ENCODE assay signal across 14 cellular contexts in genomic region chr2:127052068-127052770, GRCh38. TPM values are rescaled to one million over a fixed set of nuclear protein-coding genes. Genes with fewer than 3 reads are reported as not detected.
A peak's percentile ranks its signal among the peaks of the same experiment; 100 is the strongest.
DNase-seq lines count a peak whose midpoint lies in the region; ATAC-seq, FAIRE-seq and TF ChIP-seq lines count a peak whose summit lies in the region.
"Had no signal": no experiment of that assay in that cellular context is flagged by ENCODE, and none has a peak within 500 bp of the region (broad histone marks: within the 10 kb centered on the region; RNA-seq: fewer than 3 reads in every experiment).

No MANE protein-coding gene starts in this region.

- POLR2A ChIA-PET in HepG2 (lab: Yijun Ruan, JAX), result no interaction called here

- peaks cover 15% of the 10 kb centered on the region for H3K4me1 Mint-ChIP-seq in nephron
- peaks cover 10% of the 10 kb centered on the region for H3K4me1 Mint-ChIP-seq in type B pancreatic cell (ENCODE audit: unreplicated experiment)

- TF ChIP-seq POLR2A in right lobe of liver (IDR thresholded peaks at IDR 0.05) (no peak), HepG2 (IDR thresholded peaks at IDR 0.05; ENCODE audit: insufficient read depth in 1 of 2, low read depth in 2 of 2, low read length in 2 of 2) (no peak)

- peaks cover 0 to 15% (median 6%) of the 10 kb centered on the region in 4 donors for H3K4me1 ChIP-seq in right lobe of liver
- peaks cover 12% of the 10 kb centered on the region for H3K4me1 ChIP-seq in HepG2 (ENCODE audit: insufficient read depth, low read length)

- no peak for TF ChIP-seq RAD21 in HepG2 (CRISPR knock-in tag; IDR thresholded peaks at IDR 0.05)

- H3K27me3 ChIP-seq in right lobe of liver (no peaks in the 10 kb centered on the region), HepG2 (ENCODE audit: control insufficient read depth in 1 of 2, insufficient read depth in 2 of 2, low read length in 2 of 2) (peaks cover 0 to 3% of the 10 kb centered on the region in 2 experiments; a peak in 2 of 5 replicates)

- H3K27ac ChIP-seq in right lobe of liver, result no peak overlapping the region
- no peak overlapping the region for H3K27ac ChIP-seq in HepG2 (ENCODE audit: extremely low read length, insufficient read depth, low read length)
- H3K27ac ChIP-seq in angular gyrus (ENCODE audit: low read depth, low read length), result peak overlapping the region; percentile 73

- H3K27ac Mint-ChIP-seq in nephron, result peak overlapping the region in 2 of 3 experiments; percentile 33 to 66
- peak overlapping the region; percentile 29 for H3K27ac Mint-ChIP-seq in type B pancreatic cell
- H3K27ac Mint-ChIP-seq: mesothelial cell of epicardium had no signal

- FAIRE-seq in HepG2 (lab: Jason Lieb, UNC), result no peak
- no peak for FAIRE-seq in HTR-8/SVneo (lab: Jason Lieb, UNC)
- FAIRE-seq: H1 had no signal

- no peak overlapping the region for H3K4me2 ChIP-seq in HepG2 (ENCODE audit: low read depth, low read length)

- H4K20me1 ChIP-seq in HepG2 (ENCODE audit: insufficient read depth, low read length), result no peaks in the 10 kb centered on the region

- intact Hi-C loops in right lobe of liver (cut with DNase I), result no loop called here
- intact Hi-C loops in HepG2 (cut with micrococcal nuclease; ENCODE audit: unreplicated experiment), result no loop called here

- H3K9me3 Mint-ChIP-seq in nephron (no peaks in the 10 kb centered on the region), type B pancreatic cell (no peaks in the 10 kb centered on the region)
- H3K9me3 Mint-ChIP-seq: mesothelial cell of epicardium, T-cell had no signal

- no peak for ATAC-seq in right lobe of liver
- no peak for ATAC-seq in HepG2
- ATAC-seq in GM21786 (IDR thresholded peaks at IDR 0.05; ENCODE audit: unreplicated experiment), result no peak
- ATAC-seq: T-cell had no signal

- CTCF ChIA-PET in HepG2 (lab: Yijun Ruan, JAX; ENCODE audit: low intra/inter-chr PET ratio, low total read pairs), result no interaction called here

- H3K4me3 Mint-ChIP-seq in nephron, result no peak overlapping the region
- no peak overlapping the region for H3K4me3 Mint-ChIP-seq in type B pancreatic cell
- H3K4me3 Mint-ChIP-seq: mesothelial cell of epicardium, T-cell had no signal

- H3K4me3 ChIP-seq in right lobe of liver, result no peak overlapping the region
- no peak overlapping the region for H3K4me3 ChIP-seq in HepG2 (replicated peaks in 1 of 3; ENCODE audit: insufficient read depth in 1 of 3, low read depth in 2 of 3, low read length in 3 of 3)

- WGBS in right lobe of liver (ENCODE audit: insufficient coverage, low coverage, low lambda C conversion rate, missing lambda C conversion rate), result 77% methylated on average over 5 of the region's 23 CpGs
- WGBS in HepG2 (ENCODE audit: low lambda C conversion rate), result 61% methylated on average over 18 of the region's 23 CpGs

- H3K27me3 Mint-ChIP-seq in nephron (ENCODE audit: low read depth), result no peaks in the 10 kb centered on the region
- H3K27me3 Mint-ChIP-seq in type B pancreatic cell, result no peaks in the 10 kb centered on the region
- H3K27me3 Mint-ChIP-seq: T-cell had no signal

- H3K79me2 ChIP-seq in HepG2 (ENCODE audit: insufficient read depth, low read length), result no peaks in the 10 kb centered on the region

- H3K9ac ChIP-seq in HepG2 (ENCODE audit: insufficient read depth, low read depth, low read length), result no peak overlapping the region

- H3K36me3 ChIP-seq in right lobe of liver, result no peaks in the 10 kb centered on the region
- H3K36me3 ChIP-seq in HepG2 (replicated peaks in 1 of 2; ENCODE audit: control insufficient read depth in 1 of 2, insufficient read depth in 2 of 2, low read length in 2 of 2), result no peaks in the 10 kb centered on the region

- no peak overlapping the region for H2AFZ ChIP-seq in HepG2 (ENCODE audit: low read length)

- DNase-seq in right lobe of liver (peak in 2 of 3 donors; percentile 22 to 48), HepG2 (ENCODE audit: low spot score) (no peak), type B pancreatic cell (ENCODE audit: extremely low spot score, unreplicated experiment) (no peak), SW480 (ENCODE audit: low spot score) (no peak), HTR-8/SVneo (ENCODE audit: insufficient read length, low spot score) (no peak)
- DNase-seq: effector CD8-positive, alpha-beta T cell; IMR-90; stimulated activated naive CD4-positive, alpha-beta T cell treated with Interleukin-2 at 50 U/mL for 16 hours had no signal

- TF ChIP-seq CTCF in right lobe of liver (IDR thresholded peaks at IDR 0.05), result no peak
- no peak for TF ChIP-seq CTCF in HepG2 (CRISPR knock-in tag; IDR thresholded peaks at IDR 0.05)
- TF ChIP-seq CTCF in nephron (IDR thresholded peaks at IDR 0.05; ENCODE audit: unreplicated experiment in 3 of 3), result no peak
- no peak for TF ChIP-seq CTCF in type B pancreatic cell (conservative IDR thresholded peaks at IDR 0.05)

- BruUV-seq in HepG2 (replicated peaks; lab: Mats Ljungman, UMichigan), result no TSS peak

- in situ Hi-C loops in HepG2 (cut with HindIII; ENCODE audit: extremely low pct_ligation_motif_present, low pct_unique_long_range_greater_than_20kb), result no loop called here

- H3K9me3 ChIP-seq in right lobe of liver (no peaks in the 10 kb centered on the region), HepG2 (ENCODE audit: low read length) (no peaks in the 10 kb centered on the region)

- TF ChIP-seq EP300 in HepG2 (IDR thresholded peaks at IDR 0.05; ENCODE audit: low read depth in 2 of 2, low read length in 2 of 2), result no peak
- no peak for TF ChIP-seq EP300 in HepG2 (CRISPR knock-in tag; IDR thresholded peaks at IDR 0.05; ENCODE audit: borderline replicate concordance)

- H3K36me3 Mint-ChIP-seq in nephron (ENCODE audit: low read depth) (peaks cover 7% of the 10 kb centered on the region), type B pancreatic cell (no peaks in the 10 kb centered on the region)

TF ChIP-seq in HepG2, 621 proteins besides CTCF, POLR2A, EP300 and RAD21 (continues in another document):
- TF ChIP-seq KLF13 (CRISPR knock-in tag; IDR thresholded peaks at IDR 0.05) (no peak), ZFP41 (CRISPR knock-in tag; IDR thresholded peaks at IDR 0.05; ENCODE audit: borderline replicate concordance) (no peak), ZFP36L2 (CRISPR knock-in tag; IDR thresholded peaks at IDR 0.05) (no peak), SRSF1 (optimal IDR thresholded peaks at IDR 0.05; ENCODE audit: low read depth, low read length) (no peak), ZNF577 (CRISPR knock-in tag; IDR thresholded peaks at IDR 0.05; ENCODE audit: borderline replicate concordance, low read depth) (no peak), NR2C2 (CRISPR knock-in tag; IDR thresholded peaks at IDR 0.05; ENCODE audit: borderline replicate concordance) (no peak), ZSCAN12 (CRISPR knock-in tag; IDR thresholded peaks at IDR 0.05) (no peak), NR2F2 (IDR thresholded peaks at IDR 0.05; ENCODE audit: borderline replicate concordance, low read depth) (no peak), PCBP2 (optimal IDR thresholded peaks at IDR 0.05; ENCODE audit: low read depth, low read length, poor library complexity, severe bottlenecking) (no peak), ZNF674 (CRISPR knock-in tag; IDR thresholded peaks at IDR 0.05; ENCODE audit: low read depth) (no peak), MZF1 (CRISPR knock-in tag; IDR thresholded peaks at IDR 0.05; ENCODE audit: borderline replicate concordance) (no peak), ZNF501 (CRISPR knock-in tag; IDR thresholded peaks at IDR 0.05) (no peak), ZMAT5 (CRISPR knock-in tag; IDR thresholded peaks at IDR 0.05; ENCODE audit: borderline replicate concordance, low read depth) (no peak)

RNA-seq across cellular contexts. Expression of gene BIN1, which starts 54.7 kb away (rescaled TPM):
- total RNA-seq in right lobe of liver (10 to 100 TPM; 20.4 to 30.8 (median 26.3) TPM), HepG2 (2016; rRNA removed; fragmentation: Illumina TruSeq; extraction: Trizol) (0.93 and 0.98 TPM in 2 replicates), type B pancreatic cell (ENCODE audit: low replicate concordance) (26.3 and 63.4 TPM in 2 replicates)
- 0.61 and 1.1 TPM in 2 replicates for total RNA-seq in HepG2 (2016; cell fraction: cytosol; rRNA removed; fragmentation: Illumina TruSeq; extraction: Trizol; ENCODE audit: low read depth)
- total RNA-seq in HepG2 (2016; cell fraction: insoluble cytoplasmic fraction; rRNA removed; fragmentation: Illumina TruSeq; extraction: Trizol), result 0.58 and 0.97 TPM in 2 replicates
- 1.2 TPM in 2 replicates for total RNA-seq in HepG2 (2016; cell fraction: membrane; rRNA removed; fragmentation: Illumina TruSeq; extraction: Trizol)
- total RNA-seq in HepG2 (2016; cell fraction: nucleus; rRNA removed; fragmentation: Illumina TruSeq; extraction: Trizol), result 0.28 and 0.41 TPM in 2 replicates
- polyA plus RNA-seq in HepG2 (2011; rRNA removed), result 0.51 and 1.2 TPM in 2 replicates
- polyA plus RNA-seq in HepG2 (2011; cell fraction: cytosol; rRNA removed), result 0.42 and 1.3 TPM in 2 replicates
- 1.2 and 2.2 TPM in 2 replicates for polyA plus RNA-seq in HepG2 (2011; cell fraction: nucleus; rRNA removed)
- polyA plus RNA-seq in HepG2 (2012), result 1.3 and 1.6 TPM in 2 replicates
- 0.84 and 1.2 TPM in 2 replicates for polyA plus RNA-seq in HepG2 (2016; cell fraction: cytosol; fragmentation: Illumina TruSeq; extraction: Trizol; ENCODE audit: low read depth)
- 1.0 and 1.9 TPM in 2 replicates for polyA plus RNA-seq in HepG2 (2016; cell fraction: insoluble cytoplasmic fraction; fragmentation: Illumina TruSeq; extraction: Trizol; ENCODE audit: low read depth)
- 0.97 and 1.1 TPM in 2 replicates for polyA plus RNA-seq in HepG2 (2016; cell fraction: membrane; fragmentation: Illumina TruSeq; extraction: Trizol; ENCODE audit: low read depth)
- 0.85 and 0.91 TPM in 2 replicates for polyA plus RNA-seq in HepG2 (2016; cell fraction: nucleus; fragmentation: Illumina TruSeq; extraction: Trizol; ENCODE audit: insufficient read depth, low read depth)
- 0.84 and 28.9 TPM in 2 replicates for polyA minus RNA-seq in HepG2 (2011; rRNA and poly(A)+ RNA removed; ENCODE audit: low replicate concordance)
- polyA minus RNA-seq in HepG2 (2011; cell fraction: cytosol; rRNA and poly(A)+ RNA removed), result 0.59 and 0.79 TPM in 2 replicates
- polyA minus RNA-seq in HepG2 (2011; cell fraction: nucleus; rRNA and poly(A)+ RNA removed), result 0.50 and 0.90 TPM in 2 replicates

Comparison
In these comparisons a context has a peak if more than half of its experiments do, and no peak if none do; other contexts are left out.
1. DNase-seq: peak in right lobe of liver (2 of 3); none in HepG2 (single experiment), type B pancreatic cell (single experiment), SW480 (single experiment) and HTR-8/SVneo (single experiment).
2. RNA of gene BIN1, which starts 54.7 kb away (total RNA-seq): 26.3 to 63.4 TPM in type B pancreatic cell and 20.4 to 30.8 TPM in right lobe of liver; 0.28 to 1.2 TPM in HepG2; every median in the first group is over 4 times any median in the second.